ENCODE assay signal across 12 cellular contexts in genomic region chr2:96580771-96581170, GRCh38. TPM values are rescaled to one million over a fixed set of nuclear protein-coding genes. Genes with fewer than 3 reads are reported as not detected.
DNase-seq lines count a peak whose midpoint lies in the region; ATAC-seq lines count a peak whose summit lies in the region.
"Had no signal": no experiment of that assay in that cellular context is flagged by ENCODE, and none has a peak within 500 bp of the region (broad histone marks: within the 10 kb centered on the region; RNA-seq: fewer than 3 reads in every experiment).

No MANE protein-coding gene starts in this region.

- no peak overlapping the region for H3K18ac ChIP-seq in mesendoderm (ENCODE audit: low read length)
- H3K18ac ChIP-seq in trophoblast cell (ENCODE audit: low read length), result no peak overlapping the region

- no peak overlapping the region for H3K27ac Mint-ChIP-seq in activated CD4-positive, alpha-beta memory T cell treated with anti-CD3 and anti-CD28 coated beads, Interleukin-2, amount 10 ng/mL, durations not matched to agents 7 days and 5 days
- no peak overlapping the region for H3K27ac Mint-ChIP-seq in naive thymus-derived CD8-positive, alpha-beta T cell

- H4K8ac ChIP-seq in mesendoderm (ENCODE audit: low read depth, low read length) (no peak overlapping the region), trophoblast cell (ENCODE audit: low read depth, low read length) (no peak overlapping the region)

- no peak overlapping the region for H2AFZ ChIP-seq in trophoblast cell (ENCODE audit: insufficient read depth, low read length, poor library complexity)

- H3K4me2 ChIP-seq in mesendoderm (ENCODE audit: low read length) (no peak overlapping the region), trophoblast cell (ENCODE audit: low read length) (no peak overlapping the region)

- H3K9me3 Mint-ChIP-seq in activated CD4-positive, alpha-beta memory T cell treated with anti-CD3 and anti-CD28 coated beads, Interleukin-2, amount 10 ng/mL, durations not matched to agents 7 days and 5 days, result no peaks in the 10 kb centered on the region
- H3K9me3 Mint-ChIP-seq in naive thymus-derived CD8-positive, alpha-beta T cell, result no peaks in the 10 kb centered on the region

- ATAC-seq in HG02981 (IDR thresholded peaks at IDR 0.05; ENCODE audit: unreplicated experiment), result no peak
- ATAC-seq in naive thymus-derived CD8-positive, alpha-beta T cell, result no peak
- ATAC-seq: esophagus mucosa, left lobe of liver had no signal

- POLR2A ChIA-PET in activated CD4-positive, alpha-beta memory T cell treated with anti-CD3 and anti-CD28 coated beads, Interleukin-2, amount 10 ng/mL, durations not matched to agents 7 days and 5 days (lab: Charles Lee), result no interaction called here
- POLR2A ChIA-PET in naive thymus-derived CD8-positive, alpha-beta T cell (lab: Charles Lee), result no interaction called here

- H2BK12ac ChIP-seq in trophoblast cell (ENCODE audit: low read length), result no peak overlapping the region

- H4K91ac ChIP-seq in trophoblast cell (ENCODE audit: low read depth, low read length), result no peak overlapping the region

- H3K14ac ChIP-seq in trophoblast cell (ENCODE audit: low read length), result no peak overlapping the region

- no peak overlapping the region for H3K4ac ChIP-seq in mesendoderm (ENCODE audit: low read depth, low read length)
- no peak overlapping the region for H3K4ac ChIP-seq in trophoblast cell (ENCODE audit: low read depth, low read length)

- H3K9ac ChIP-seq in mesendoderm (ENCODE audit: low read length) (no peak overlapping the region), trophoblast cell (ENCODE audit: low read length) (no peak overlapping the region)

- H3K23ac ChIP-seq in mesendoderm (ENCODE audit: low read length), result no peak overlapping the region
- no peak overlapping the region for H3K23ac ChIP-seq in trophoblast cell (ENCODE audit: low read length)

- H4K5ac ChIP-seq in mesendoderm (ENCODE audit: low read length), result no peak overlapping the region

- H3K79me1 ChIP-seq in mesendoderm (ENCODE audit: low read length) (no peaks in the 10 kb centered on the region), trophoblast cell (ENCODE audit: low read length) (no peaks in the 10 kb centered on the region)

- DNase-seq in GM04503 (ENCODE audit: low read depth) (peak; percentile 17), HPDE6-E6E7 (ENCODE audit: extremely low spot score) (peak; percentile 33), mesendoderm (peak; percentile 77), trophoblast cell (no peak), NCI-H748 treated with DMSO at 0.1 percent for 48 hours (lab: John Stamatoyannopoulos, UW) (no peak)
- peak; percentile 35 for DNase-seq in activated CD4-positive, alpha-beta memory T cell treated with anti-CD3 and anti-CD28 coated beads, Interleukin-2, amount 10 ng/mL, durations not matched to agents 7 days and 5 days
- DNase-seq in naive thymus-derived CD8-positive, alpha-beta T cell, result no peak
- DNase-seq: psoas muscle, SHP77 treated with DMSO at 0.1 percent for 48 hours had no signal

- H3K9me3 ChIP-seq in trophoblast cell (ENCODE audit: insufficient read depth, low read depth, low read length), result no peaks in the 10 kb centered on the region
- H3K9me3 ChIP-seq: psoas muscle had no signal

- H3K36me3 ChIP-seq in mesendoderm (ENCODE audit: control insufficient read depth, insufficient read depth, low read length) (no peaks in the 10 kb centered on the region), trophoblast cell (ENCODE audit: control insufficient read depth in 1 of 2, insufficient read depth in 2 of 2, low read length in 2 of 2) (no peaks in the 10 kb centered on the region)

- no peak overlapping the region for H3K56ac ChIP-seq in mesendoderm (ENCODE audit: low read length)

- no peak overlapping the region for H3K27ac ChIP-seq in mesendoderm (ENCODE audit: low read depth, low read length)
- no peak overlapping the region for H3K27ac ChIP-seq in trophoblast cell (ENCODE audit: low read depth, low read length)
- H3K27ac ChIP-seq: psoas muscle had no signal

- H3K79me2 ChIP-seq in mesendoderm (ENCODE audit: control insufficient read depth, insufficient read depth, low read length), result no peaks in the 10 kb centered on the region
- no peaks in the 10 kb centered on the region for H3K79me2 ChIP-seq in trophoblast cell (ENCODE audit: control insufficient read depth, insufficient read depth, low read length, poor library complexity)

- H3K27me3 ChIP-seq in mesendoderm (ENCODE audit: insufficient read depth, low read length, poor library complexity), result no peaks in the 10 kb centered on the region
- H3K27me3 ChIP-seq in trophoblast cell (ENCODE audit: insufficient read depth, low read length), result no peaks in the 10 kb centered on the region

- H2BK15ac ChIP-seq in mesendoderm (replicated peaks; ENCODE audit: low read depth), result no peak overlapping the region

- H3K4me3 ChIP-seq in mesendoderm (ENCODE audit: low read length), result no peak overlapping the region
- H3K4me3 ChIP-seq in trophoblast cell (ENCODE audit: low read depth, low read length), result no peak overlapping the region
- H3K4me3 ChIP-seq: psoas muscle had no signal

- CTCF ChIA-PET in activated CD4-positive, alpha-beta memory T cell treated with anti-CD3 and anti-CD28 coated beads, Interleukin-2, amount 10 ng/mL, durations not matched to agents 7 days and 5 days (lab: Charles Lee), result no interaction called here

- no peaks in the 10 kb centered on the region for H3K4me1 ChIP-seq in mesendoderm (ENCODE audit: control insufficient read depth, low read depth, low read length)
- H3K4me1 ChIP-seq in trophoblast cell (ENCODE audit: control insufficient read depth in 1 of 2, insufficient read depth in 2 of 2, low read length in 2 of 2), result peaks cover 0 to 2% of the 10 kb centered on the region in 2 experiments

- H3K4me1 Mint-ChIP-seq in activated CD4-positive, alpha-beta memory T cell treated with anti-CD3 and anti-CD28 coated beads, Interleukin-2, amount 10 ng/mL, durations not matched to agents 7 days and 5 days, result no peaks in the 10 kb centered on the region
- H3K4me1 Mint-ChIP-seq in naive thymus-derived CD8-positive, alpha-beta T cell, result peaks cover 0 to 2% (median 0%) of the 10 kb centered on the region in 4 donors

- H2BK5ac ChIP-seq in mesendoderm (ENCODE audit: low read length) (no peak overlapping the region), trophoblast cell (ENCODE audit: low read depth, low read length, poor library complexity) (no peak overlapping the region)

- H3K36me3 Mint-ChIP-seq in activated CD4-positive, alpha-beta memory T cell treated with anti-CD3 and anti-CD28 coated beads, Interleukin-2, amount 10 ng/mL, durations not matched to agents 7 days and 5 days (ENCODE audit: low read depth), result peaks cover 14% of the 10 kb centered on the region
- peaks cover 0 to 2% (median 0%) of the 10 kb centered on the region in 3 donors for H3K36me3 Mint-ChIP-seq in naive thymus-derived CD8-positive, alpha-beta T cell

- no peak overlapping the region for H4K12ac ChIP-seq in trophoblast cell (ENCODE audit: low read depth, low read length)

- no peaks in the 10 kb centered on the region for H3K27me3 Mint-ChIP-seq in activated CD4-positive, alpha-beta memory T cell treated with anti-CD3 and anti-CD28 coated beads, Interleukin-2, amount 10 ng/mL, durations not matched to agents 7 days and 5 days
- no peaks in the 10 kb centered on the region for H3K27me3 Mint-ChIP-seq in naive thymus-derived CD8-positive, alpha-beta T cell

- H2BK120ac ChIP-seq in mesendoderm (ENCODE audit: low read depth, low read length) (no peak overlapping the region), trophoblast cell (ENCODE audit: insufficient read depth, low read length, poor library complexity) (no peak overlapping the region)

- H2AK5ac ChIP-seq in mesendoderm (ENCODE audit: low read length) (no peak overlapping the region), trophoblast cell (ENCODE audit: low read length) (no peak overlapping the region)

- H3K4me3 Mint-ChIP-seq in activated CD4-positive, alpha-beta memory T cell treated with anti-CD3 and anti-CD28 coated beads, Interleukin-2, amount 10 ng/mL, durations not matched to agents 7 days and 5 days, result no peak overlapping the region
- no peak overlapping the region for H3K4me3 Mint-ChIP-seq in naive thymus-derived CD8-positive, alpha-beta T cell

- no CpG with 5 or more reads among the region's 4 CpGs for WGBS in mesendoderm (ENCODE audit: extremely low coverage, insufficient coverage, low lambda C conversion rate)
- whole genome bisulfite sequencing in trophoblast cell (ENCODE audit: extremely low coverage, insufficient coverage, insufficient read length), result no CpG with 5 or more reads among the region's 4 CpGs

RNA-seq across cellular contexts. Expression of gene ARID5A, which starts 44.2 kb away (rescaled TPM):
- 10 to 100 TPM; 80.0 to 86.8 TPM for total RNA-seq in activated CD4-positive, alpha-beta memory T cell treated with anti-CD3 and anti-CD28 coated beads, Interleukin-2, amount 10 ng/mL, durations not matched to agents 7 days and 5 days
- polyA plus RNA-seq in mesendoderm (2013, experiment 1 of 2), result 5.5 TPM
- 5.2 TPM for polyA plus RNA-seq in mesendoderm (2013, experiment 2 of 2)
- 1.3 and 1.4 TPM in 2 replicates for polyA plus RNA-seq in trophoblast cell (2013)
- 100 to 1,000 TPM; 100 to 108 TPM for total RNA-seq in naive thymus-derived CD8-positive, alpha-beta T cell
- polyA plus RNA-seq in naive thymus-derived CD8-positive, alpha-beta T cell, result 100 to 1,000 TPM in 1 of 3 donors, 10 to 100 TPM in 2; 41.7 to 101 (median 55.2) TPM

RNA-seq across cellular contexts. Expression of gene KANSL3, which starts 57.3 kb away (rescaled TPM):
- 10 to 100 TPM; 58.2 to 60.9 TPM for total RNA-seq in activated CD4-positive, alpha-beta memory T cell treated with anti-CD3 and anti-CD28 coated beads, Interleukin-2, amount 10 ng/mL, durations not matched to agents 7 days and 5 days
- 12.9 TPM for polyA plus RNA-seq in mesendoderm (2013, experiment 1 of 2)
- 12.8 TPM for polyA plus RNA-seq in mesendoderm (2013, experiment 2 of 2)
- 15.2 TPM in 2 replicates for polyA plus RNA-seq in trophoblast cell (2013)
- 10 to 100 TPM; 57.6 to 61.8 TPM for total RNA-seq in naive thymus-derived CD8-positive, alpha-beta T cell
- 10 to 100 TPM in 2 of 3 donors, 1 to 10 TPM in 1; 8.3 to 18.2 (median 11.4) TPM for polyA plus RNA-seq in naive thymus-derived CD8-positive, alpha-beta T cell

Comparison
In these comparisons a context has a peak if more than half of its experiments do, and no peak if none do; other contexts are left out.
1. DNase-seq: peak in GM04503 (single experiment), HPDE6-E6E7 (single experiment), activated CD4-positive, alpha-beta memory T cell treated with anti-CD3 and anti-CD28 coated beads, Interleukin-2, amount 10 ng/mL, durations not matched to agents 7 days and 5 days (single experiment) and mesendoderm (single experiment); none in trophoblast cell (0 of 2), NCI-H748 treated with DMSO at 0.1 percent for 48 hours (single experiment) and naive thymus-derived CD8-positive, alpha-beta T cell (0 of 10).